Comparison of ENCODE assay signal across 27 cellular contexts in genomic region chr11:28257761-28258160, GRCh38.
"Had no signal": no experiment of that assay in that cellular context is flagged by ENCODE, and none has a peak within 500 bp of the region (broad histone marks: within the 10 kb centered on the region; RNA-seq: fewer than 3 reads in every experiment).

No MANE protein-coding gene starts in this region.

- DNase-seq: activated B cell treated with CpG ODN at 0.5 μM for 24 hours; activated CD4-positive, alpha-beta T cell treated with anti-CD3 and anti-CD28 coated beads for 36 hours; activated CD4-positive, alpha-beta T cell treated with anti-CD3 and anti-CD28 coated beads, Interleukin-2, amount 50 U/mL, for 48 hours; activated CD8-positive, alpha-beta memory T cell treated with anti-CD3 and anti-CD28 coated beads, Interleukin-2, amount 50 U/mL, for 48 hours; activated naive CD4-positive, alpha-beta T cell treated with Interleukin-2 at 50 U/mL for 16 hours; activated naive CD8-positive, alpha-beta T cell treated with anti-CD3 and anti-CD28 coated beads for 36 hours; activated T-cell treated with anti-CD3 and anti-CD28 coated beads, Interleukin-2, amount 50 U/mL, for 4 hours; amniotic stem cell; colonic mucosa; gastrocnemius medialis; islet precursor cell; left colon; right cardiac atrium; stimulated activated CD4-positive, alpha-beta T cell treated with anti-CD3 and anti-CD28 coated beads, Interleukin-15, amount 100 ng/mL, for 24 hours; stomach; T1000 had no signal

- H3K27me3 ChIP-seq: colonic mucosa, gastrocnemius medialis, neutrophil, stomach, suprapubic skin, tibial nerve had no signal

- H3K4me3 ChIP-seq: colonic mucosa, gastrocnemius medialis, skin epidermis, stomach, suprapubic skin, tibial nerve had no signal

- H3K4me1 ChIP-seq: colonic mucosa, gastrocnemius medialis, parathyroid adenoma, stomach, suprapubic skin, tibial nerve had no signal

- H2AFZ ChIP-seq: parathyroid adenoma had no signal

- H3K4me3 Mint-ChIP-seq: activated B cell treated with CpG ODN at 0.5 μM for 24 hours; activated CD4-positive, alpha-beta T cell treated with anti-CD3 and anti-CD28 coated beads for 36 hours; activated naive CD8-positive, alpha-beta T cell treated with anti-CD3 and anti-CD28 coated beads for 36 hours; activated T-cell treated with anti-CD3 and anti-CD28 coated beads, Interleukin-2, amount 50 U/mL, for 4 hours; memory B cell; natural killer cell treated with Interleukin-12 subunit alpha and Interleukin-12 subunit beta and Interleukin-15 and Interleukin-18, amount 100 ng/mL, for 72 hours; stimulated activated memory B cell treated with anti-CD40 and anti-IgM and Interleukin-4, amounts not matched to agents 10 μg/mL and 1 μg/mL and 100 μg/mL, for 72 hours; T-helper 1 cell treated with Interleukin-12 subunit alpha and Interleukin-12 subunit beta and Interleukin-4 antibody, amounts not matched to agents 30 μg/mL and 1 μg/mL, for 36 hours had no signal

- H3K36me3 ChIP-seq: colonic mucosa, gastrocnemius medialis, neutrophil had no signal

- ATAC-seq: activated CD4-positive, alpha-beta T cell treated with anti-CD3 and anti-CD28 coated beads for 36 hours; activated T-cell treated with anti-CD3 and anti-CD28 coated beads, Interleukin-2, amount 50 U/mL, for 4 hours; gastrocnemius medialis; left colon; natural killer cell treated with Interleukin-12 subunit alpha and Interleukin-12 subunit beta and Interleukin-15 and Interleukin-18, amount 100 ng/mL, for 72 hours; right cardiac atrium; stimulated activated memory B cell treated with anti-CD40 and anti-IgM and Interleukin-4, amounts not matched to agents 10 μg/mL and 1 μg/mL and 100 μg/mL, for 72 hours had no signal

- H3K27ac Mint-ChIP-seq: activated B cell treated with CpG ODN at 0.5 μM for 24 hours; activated CD4-positive, alpha-beta T cell treated with anti-CD3 and anti-CD28 coated beads for 36 hours; activated naive CD8-positive, alpha-beta T cell treated with anti-CD3 and anti-CD28 coated beads for 36 hours; activated T-helper 2 cell treated with anti-CD3 and anti-CD28 coated beads, Interferon-gamma antibody, Interleukin-2, Interleukin-4, amounts not matched to agents 10 μg/mL and 5 μg/mL and 100 μg/mL, durations not matched to agents 14 hours and 24 hours and 36 hours; memory B cell; natural killer cell treated with Interleukin-12 subunit alpha and Interleukin-12 subunit beta and Interleukin-15 and Interleukin-18, amount 100 ng/mL, for 72 hours; stimulated activated memory B cell treated with anti-CD40 and anti-IgM and Interleukin-4, amounts not matched to agents 10 μg/mL and 1 μg/mL and 100 μg/mL, for 72 hours; T-helper 1 cell treated with Interleukin-12 subunit alpha and Interleukin-12 subunit beta and Interleukin-4 antibody, amounts not matched to agents 30 μg/mL and 1 μg/mL, for 36 hours had no signal

- H3K27me3 Mint-ChIP-seq: activated B cell treated with CpG ODN at 0.5 μM for 24 hours; activated CD4-positive, alpha-beta T cell treated with anti-CD3 and anti-CD28 coated beads for 36 hours; activated naive CD8-positive, alpha-beta T cell treated with anti-CD3 and anti-CD28 coated beads for 36 hours; memory B cell; natural killer cell treated with Interleukin-12 subunit alpha and Interleukin-12 subunit beta and Interleukin-15 and Interleukin-18, amount 100 ng/mL, for 72 hours; stimulated activated memory B cell treated with anti-CD40 and anti-IgM and Interleukin-4, amounts not matched to agents 10 μg/mL and 1 μg/mL and 100 μg/mL, for 72 hours had no signal

- H3K9me3 Mint-ChIP-seq: natural killer cell treated with Interleukin-12 subunit alpha and Interleukin-12 subunit beta and Interleukin-15 and Interleukin-18, amount 100 ng/mL, for 72 hours had no signal

- H3K4me1 Mint-ChIP-seq: activated B cell treated with CpG ODN at 0.5 μM for 24 hours; activated CD4-positive, alpha-beta T cell treated with anti-CD3 and anti-CD28 coated beads for 36 hours had no signal

- H3K9ac ChIP-seq: parathyroid adenoma had no signal

- H3K79me2 ChIP-seq: parathyroid adenoma had no signal

- H3K27ac ChIP-seq: colonic mucosa, epithelial cell of prostate, gastrocnemius medialis, neutrophil, parathyroid adenoma, skin epidermis, stomach, suprapubic skin, tibial nerve had no signal

- H3K9me3 ChIP-seq: colonic mucosa, gastrocnemius medialis, neutrophil, suprapubic skin had no signal
